In genomic region chr11:316031-316701, GRCh38 we compare ENCODE assay signal across 1 cellular context.
TF ChIP-seq lines count a peak whose summit lies in the region.

No MANE protein-coding gene starts in this region.

TF ChIP-seq in K562, 482 proteins besides CTCF, POLR2A, EP300 and RAD21 (continues in another document):
- TF ChIP-seq CTBP1 (IDR thresholded peaks at IDR 0.05; ENCODE audit: borderline replicate concordance) (peak; percentile 54; the same call in 1 of the 2 replicates), NFIC (IDR thresholded peaks at IDR 0.05) (0 out of 2 replicates have a peak, but pooled peaks have one; percentile 8), CXXC5 (CRISPR knock-in tag; IDR thresholded peaks at IDR 0.05) (peak; percentile 69), ZNF23 (CRISPR knock-in tag; IDR thresholded peaks at IDR 0.05) (no peak), MBD2 (IDR thresholded peaks at IDR 0.05; ENCODE audit: borderline replicate concordance, low read depth) (0 out of 2 replicates have a peak, but pooled peaks have one; percentile 29), NR2C2 (CRISPR knock-in tag; IDR thresholded peaks at IDR 0.05) (no peak), NR2C2 (tag; IDR thresholded peaks at IDR 0.05) (peak; percentile 71), ZNF431 (CRISPR knock-in tag; IDR thresholded peaks at IDR 0.05) (peak; percentile 66; the same call in 1 of the 2 replicates), ZBTB33 (CRISPR knock-in tag; IDR thresholded peaks at IDR 0.05) (peak; percentile 66; the same call in 1 of the 2 replicates), ZNF707 (CRISPR knock-in tag; conservative IDR thresholded peaks at IDR 0.05) (no peak), MEF2D (tag; conservative IDR thresholded peaks at IDR 0.05; ENCODE audit: low read depth) (no peak), AFF4 (CRISPR knock-in tag; IDR thresholded peaks at IDR 0.05) (0 out of 2 replicates have a peak, but pooled peaks have one; percentile 73), SMAD4 (CRISPR knock-in tag; conservative IDR thresholded peaks at IDR 0.05) (peak; percentile 72), RNF2 (IDR thresholded peaks at IDR 0.05) (peak; percentile 46; the same call in 1 of the 2 replicates), SAFB (IDR thresholded peaks at IDR 0.05; ENCODE audit: borderline replicate concordance, low read depth, low read length) (peak; percentile 75), ZBTB7A (IDR thresholded peaks at IDR 0.05; ENCODE audit: borderline replicate concordance, control insufficient read depth, low read depth, low read length) (peak; percentile 39; the same call in 1 of the 2 replicates), OTX1 (CRISPR knock-in tag; IDR thresholded peaks at IDR 0.05) (no peak), ZNF589 (CRISPR knock-in tag; IDR thresholded peaks at IDR 0.05; ENCODE audit: low read depth) (no peak), ZNF324 (CRISPR knock-in tag; IDR thresholded peaks at IDR 0.05) (no peak), ZBTB17 (CRISPR knock-in tag; IDR thresholded peaks at IDR 0.05) (no peak), NR2F6 (CRISPR knock-in tag; IDR thresholded peaks at IDR 0.05) (no peak), TEAD1 (CRISPR knock-in tag; IDR thresholded peaks at IDR 0.05) (0 out of 4 replicates have a peak, but pooled peaks have one; percentile 28 to 45), CHD2 (IDR thresholded peaks at IDR 0.05; ENCODE audit: low read depth, low read length) (no peak), BRF2 (IDR thresholded peaks at IDR 0.05; ENCODE audit: borderline replicate concordance, insufficient read depth, insufficient read length) (no peak), MNT (conservative IDR thresholded peaks at IDR 0.05) (peak; percentile 35 to 76; a peak in 3 of 4 replicates)
- TF ChIP-seq, protein P1, sequence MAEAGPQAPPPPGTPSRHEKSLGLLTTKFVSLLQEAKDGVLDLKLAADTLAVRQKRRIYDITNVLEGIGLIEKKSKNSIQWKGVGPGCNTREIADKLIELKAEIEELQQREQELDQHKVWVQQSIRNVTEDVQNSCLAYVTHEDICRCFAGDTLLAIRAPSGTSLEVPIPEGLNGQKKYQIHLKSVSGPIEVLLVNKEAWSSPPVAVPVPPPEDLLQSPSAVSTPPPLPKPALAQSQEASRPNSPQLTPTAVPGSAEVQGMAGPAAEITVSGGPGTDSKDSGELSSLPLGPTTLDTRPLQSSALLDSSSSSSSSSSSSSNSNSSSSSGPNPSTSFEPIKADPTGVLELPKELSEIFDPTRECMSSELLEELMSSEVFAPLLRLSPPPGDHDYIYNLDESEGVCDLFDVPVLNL (CRISPR knock-in tag; IDR thresholded peaks at IDR 0.05; ENCODE audit: low read depth) = 0 out of 2 replicates have a peak, but pooled peaks have one; percentile 35
- TF ChIP-seq, protein P2, sequence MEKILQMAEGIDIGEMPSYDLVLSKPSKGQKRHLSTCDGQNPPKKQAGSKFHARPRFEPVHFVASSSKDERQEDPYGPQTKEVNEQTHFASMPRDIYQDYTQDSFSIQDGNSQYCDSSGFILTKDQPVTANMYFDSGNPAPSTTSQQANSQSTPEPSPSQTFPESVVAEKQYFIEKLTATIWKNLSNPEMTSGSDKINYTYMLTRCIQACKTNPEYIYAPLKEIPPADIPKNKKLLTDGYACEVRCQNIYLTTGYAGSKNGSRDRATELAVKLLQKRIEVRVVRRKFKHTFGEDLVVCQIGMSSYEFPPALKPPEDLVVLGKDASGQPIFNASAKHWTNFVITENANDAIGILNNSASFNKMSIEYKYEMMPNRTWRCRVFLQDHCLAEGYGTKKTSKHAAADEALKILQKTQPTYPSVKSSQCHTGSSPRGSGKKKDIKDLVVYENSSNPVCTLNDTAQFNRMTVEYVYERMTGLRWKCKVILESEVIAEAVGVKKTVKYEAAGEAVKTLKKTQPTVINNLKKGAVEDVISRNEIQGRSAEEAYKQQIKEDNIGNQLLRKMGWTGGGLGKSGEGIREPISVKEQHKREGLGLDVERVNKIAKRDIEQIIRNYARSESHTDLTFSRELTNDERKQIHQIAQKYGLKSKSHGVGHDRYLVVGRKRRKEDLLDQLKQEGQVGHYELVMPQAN (IDR thresholded peaks at IDR 0.05; ENCODE audit: borderline replicate concordance) = peak; percentile 61; the same call in 1 of the 2 replicates
- TF ChIP-seq, protein P3, sequence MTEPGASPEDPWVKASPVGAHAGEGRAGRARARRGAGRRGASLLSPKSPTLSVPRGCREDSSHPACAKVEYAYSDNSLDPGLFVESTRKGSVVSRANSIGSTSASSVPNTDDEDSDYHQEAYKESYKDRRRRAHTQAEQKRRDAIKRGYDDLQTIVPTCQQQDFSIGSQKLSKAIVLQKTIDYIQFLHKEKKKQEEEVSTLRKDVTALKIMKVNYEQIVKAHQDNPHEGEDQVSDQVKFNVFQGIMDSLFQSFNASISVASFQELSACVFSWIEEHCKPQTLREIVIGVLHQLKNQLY (CRISPR knock-in tag; conservative IDR thresholded peaks at IDR 0.05) = 0 out of 4 replicates have a peak, but pooled peaks have one; percentile 46 to 57
- TF ChIP-seq, protein P4, sequence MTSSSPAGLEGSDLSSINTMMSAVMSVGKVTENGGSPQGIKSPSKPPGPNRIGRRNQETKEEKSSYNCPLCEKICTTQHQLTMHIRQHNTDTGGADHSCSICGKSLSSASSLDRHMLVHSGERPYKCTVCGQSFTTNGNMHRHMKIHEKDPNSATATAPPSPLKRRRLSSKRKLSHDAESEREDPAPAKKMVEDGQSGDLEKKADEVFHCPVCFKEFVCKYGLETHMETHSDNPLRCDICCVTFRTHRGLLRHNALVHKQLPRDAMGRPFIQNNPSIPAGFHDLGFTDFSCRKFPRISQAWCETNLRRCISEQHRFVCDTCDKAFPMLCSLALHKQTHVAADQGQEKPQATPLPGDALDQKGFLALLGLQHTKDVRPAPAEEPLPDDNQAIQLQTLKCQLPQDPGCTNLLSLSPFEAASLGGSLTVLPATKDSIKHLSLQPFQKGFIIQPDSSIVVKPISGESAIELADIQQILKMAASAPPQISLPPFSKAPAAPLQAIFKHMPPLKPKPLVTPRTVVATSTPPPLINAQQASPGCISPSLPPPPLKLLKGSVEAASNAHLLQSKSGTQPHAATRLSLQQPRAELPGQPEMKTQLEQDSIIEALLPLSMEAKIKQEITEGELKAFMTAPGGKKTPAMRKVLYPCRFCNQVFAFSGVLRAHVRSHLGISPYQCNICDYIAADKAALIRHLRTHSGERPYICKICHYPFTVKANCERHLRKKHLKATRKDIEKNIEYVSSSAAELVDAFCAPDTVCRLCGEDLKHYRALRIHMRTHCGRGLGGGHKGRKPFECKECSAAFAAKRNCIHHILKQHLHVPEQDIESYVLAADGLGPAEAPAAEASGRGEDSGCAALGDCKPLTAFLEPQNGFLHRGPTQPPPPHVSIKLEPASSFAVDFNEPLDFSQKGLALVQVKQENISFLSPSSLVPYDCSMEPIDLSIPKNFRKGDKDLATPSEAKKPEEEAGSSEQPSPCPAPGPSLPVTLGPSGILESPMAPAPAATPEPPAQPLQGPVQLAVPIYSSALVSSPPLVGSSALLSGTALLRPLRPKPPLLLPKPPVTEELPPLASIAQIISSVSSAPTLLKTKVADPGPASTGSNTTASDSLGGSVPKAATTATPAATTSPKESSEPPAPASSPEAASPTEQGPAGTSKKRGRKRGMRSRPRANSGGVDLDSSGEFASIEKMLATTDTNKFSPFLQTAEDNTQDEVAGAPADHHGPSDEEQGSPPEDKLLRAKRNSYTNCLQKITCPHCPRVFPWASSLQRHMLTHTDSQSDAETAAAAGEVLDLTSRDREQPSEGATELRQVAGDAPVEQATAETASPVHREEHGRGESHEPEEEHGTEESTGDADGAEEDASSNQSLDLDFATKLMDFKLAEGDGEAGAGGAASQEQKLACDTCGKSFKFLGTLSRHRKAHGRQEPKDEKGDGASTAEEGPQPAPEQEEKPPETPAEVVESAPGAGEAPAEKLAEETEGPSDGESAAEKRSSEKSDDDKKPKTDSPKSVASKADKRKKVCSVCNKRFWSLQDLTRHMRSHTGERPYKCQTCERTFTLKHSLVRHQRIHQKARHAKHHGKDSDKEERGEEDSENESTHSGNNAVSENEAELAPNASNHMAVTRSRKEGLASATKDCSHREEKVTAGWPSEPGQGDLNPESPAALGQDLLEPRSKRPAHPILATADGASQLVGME (CRISPR knock-in tag; IDR thresholded peaks at IDR 0.05) = no peak
- TF ChIP-seq, protein P5, sequence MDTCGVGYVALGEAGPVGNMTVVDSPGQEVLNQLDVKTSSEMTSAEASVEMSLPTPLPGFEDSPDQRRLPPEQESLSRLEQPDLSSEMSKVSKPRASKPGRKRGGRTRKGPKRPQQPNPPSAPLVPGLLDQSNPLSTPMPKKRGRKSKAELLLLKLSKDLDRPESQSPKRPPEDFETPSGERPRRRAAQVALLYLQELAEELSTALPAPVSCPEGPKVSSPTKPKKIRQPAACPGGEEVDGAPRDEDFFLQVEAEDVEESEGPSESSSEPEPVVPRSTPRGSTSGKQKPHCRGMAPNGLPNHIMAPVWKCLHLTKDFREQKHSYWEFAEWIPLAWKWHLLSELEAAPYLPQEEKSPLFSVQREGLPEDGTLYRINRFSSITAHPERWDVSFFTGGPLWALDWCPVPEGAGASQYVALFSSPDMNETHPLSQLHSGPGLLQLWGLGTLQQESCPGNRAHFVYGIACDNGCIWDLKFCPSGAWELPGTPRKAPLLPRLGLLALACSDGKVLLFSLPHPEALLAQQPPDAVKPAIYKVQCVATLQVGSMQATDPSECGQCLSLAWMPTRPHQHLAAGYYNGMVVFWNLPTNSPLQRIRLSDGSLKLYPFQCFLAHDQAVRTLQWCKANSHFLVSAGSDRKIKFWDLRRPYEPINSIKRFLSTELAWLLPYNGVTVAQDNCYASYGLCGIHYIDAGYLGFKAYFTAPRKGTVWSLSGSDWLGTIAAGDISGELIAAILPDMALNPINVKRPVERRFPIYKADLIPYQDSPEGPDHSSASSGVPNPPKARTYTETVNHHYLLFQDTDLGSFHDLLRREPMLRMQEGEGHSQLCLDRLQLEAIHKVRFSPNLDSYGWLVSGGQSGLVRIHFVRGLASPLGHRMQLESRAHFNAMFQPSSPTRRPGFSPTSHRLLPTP (IDR thresholded peaks at IDR 0.05; ENCODE audit: borderline replicate concordance, extremely low read depth, insufficient read length) = no peak
- TF ChIP-seq, protein P6, sequence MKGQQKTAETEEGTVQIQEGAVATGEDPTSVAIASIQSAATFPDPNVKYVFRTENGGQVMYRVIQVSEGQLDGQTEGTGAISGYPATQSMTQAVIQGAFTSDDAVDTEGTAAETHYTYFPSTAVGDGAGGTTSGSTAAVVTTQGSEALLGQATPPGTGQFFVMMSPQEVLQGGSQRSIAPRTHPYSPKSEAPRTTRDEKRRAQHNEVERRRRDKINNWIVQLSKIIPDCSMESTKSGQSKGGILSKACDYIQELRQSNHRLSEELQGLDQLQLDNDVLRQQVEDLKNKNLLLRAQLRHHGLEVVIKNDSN (CRISPR knock-in tag; IDR thresholded peaks at IDR 0.05) = peak; percentile 47; the same call in 1 of the 2 replicates
